ENCODE assay signal across 14 cellular contexts in genomic region chr13:32041429-32041828, GRCh38. TPM values are rescaled to one million over a fixed set of nuclear protein-coding genes. Genes with fewer than 3 reads are reported as not detected.
A peak's percentile ranks its signal among the peaks of the same experiment; 100 is the strongest.
DNase-seq lines count a peak whose midpoint lies in the region; ATAC-seq, FAIRE-seq and TF ChIP-seq lines count a peak whose summit lies in the region.
"Had no signal": no experiment of that assay in that cellular context is flagged by ENCODE, and none has a peak within 500 bp of the region (broad histone marks: within the 10 kb centered on the region; RNA-seq: fewer than 3 reads in every experiment).

No MANE protein-coding gene starts in this region.

- H3K27me3 Mint-ChIP-seq in activated T-helper 2 cell treated with anti-CD3 and anti-CD28 coated beads, Interferon-gamma antibody, Interleukin-2, Interleukin-4, amounts not matched to agents 10 μg/mL and 5 μg/mL and 100 μg/mL, durations not matched to agents 14 hours and 24 hours and 36 hours (ENCODE audit: low read depth) = no peaks in the 10 kb centered on the region

- TF ChIP-seq CTCF in HepG2 (CRISPR knock-in tag; IDR thresholded peaks at IDR 0.05) = no peak

- ATAC-seq in GM18867 (IDR thresholded peaks at IDR 0.05; ENCODE audit: unreplicated experiment) (peak; percentile 72), GM21423 (IDR thresholded peaks at IDR 0.05; ENCODE audit: unreplicated experiment) (peak; percentile 76), HG03095 (IDR thresholded peaks at IDR 0.05; ENCODE audit: unreplicated experiment) (peak; percentile 59), HepG2 (no peak)
- ATAC-seq: gastroesophageal sphincter, WTC11 had no signal

- CTCF ChIA-PET in HepG2 (lab: Yijun Ruan, JAX; ENCODE audit: low intra/inter-chr PET ratio, low total read pairs) = no interaction called here

- TF ChIP-seq EP300 in HepG2 (IDR thresholded peaks at IDR 0.05; ENCODE audit: low read depth in 2 of 2, low read length in 2 of 2) (no peak), HepG2 (CRISPR knock-in tag; IDR thresholded peaks at IDR 0.05; ENCODE audit: borderline replicate concordance) (no peak)

- DNase-seq in activated T-helper 2 cell treated with anti-CD3 and anti-CD28 coated beads, Interferon-gamma antibody, Interleukin-2, Interleukin-4, amounts not matched to agents 10 μg/mL and 5 μg/mL and 100 μg/mL, durations not matched to agents 14 hours and 24 hours and 36 hours (ENCODE audit: low spot score) = no peak
- no peak for DNase-seq in NCI-H345 treated with DMSO at 0.1 percent for 48 hours (lab: John Stamatoyannopoulos, UW; ENCODE audit: unreplicated experiment)
- no peak for DNase-seq in activated CD8-positive, alpha-beta memory T cell treated with anti-CD3 and anti-CD28 coated beads, Interleukin-2, amount 50 U/mL, for 48 hours
- no peak for DNase-seq in dedifferentiated amniotic fluid mesenchymal stem cell (ENCODE audit: extremely low spot score)
- no peak for DNase-seq in HepG2 (ENCODE audit: low spot score)
- DNase-seq: activated naive CD4-positive, alpha-beta T cell treated with anti-CD3 and anti-CD28 coated beads, Interleukin-2, amount 50 U/mL, for 16 hours; Caco-2; NCI-H2107 had no signal

- intact Hi-C loops in activated T-helper 2 cell treated with anti-CD3 and anti-CD28 coated beads, Interferon-gamma antibody, Interleukin-2, Interleukin-4, amounts not matched to agents 10 μg/mL and 5 μg/mL and 100 μg/mL, durations not matched to agents 14 hours and 24 hours and 36 hours (cut with micrococcal nuclease) = no loop called here
- intact Hi-C loops in HepG2 (cut with micrococcal nuclease; ENCODE audit: unreplicated experiment) = no loop called here

- FAIRE-seq in HepG2 (lab: Jason Lieb, UNC) = no peak
- FAIRE-seq: RCC 7860 had no signal

- H3K27ac Mint-ChIP-seq in activated T-helper 2 cell treated with anti-CD3 and anti-CD28 coated beads, Interferon-gamma antibody, Interleukin-2, Interleukin-4, amounts not matched to agents 10 μg/mL and 5 μg/mL and 100 μg/mL, durations not matched to agents 14 hours and 24 hours and 36 hours = peak overlapping the region; percentile 8
- H3K27ac Mint-ChIP-seq: WTC11 had no signal

- H3K36me3 ChIP-seq in HepG2 (replicated peaks in 1 of 2; ENCODE audit: control insufficient read depth in 1 of 2, insufficient read depth in 2 of 2, low read length in 2 of 2) = peaks cover 7 to 10% of the 10 kb centered on the region in 2 experiments; a peak in 4 of 5 replicates
- H3K36me3 ChIP-seq: gastroesophageal sphincter had no signal

- H3K9ac ChIP-seq in HepG2 (ENCODE audit: insufficient read depth, low read depth, low read length) = no peak overlapping the region

- POLR2A ChIA-PET in HepG2 (lab: Yijun Ruan, JAX) = interaction anchor here (1.9 to 2.3 kb wide), 2 partner anchors 10 to 18 kb away, joined by 6 to 7 read pairs; partner anchors contain the start of gene FRY

- H2AFZ ChIP-seq in HepG2 (ENCODE audit: low read length) = no peak overlapping the region

- H3K9me3 ChIP-seq in HepG2 (ENCODE audit: low read length) = no peaks in the 10 kb centered on the region
- H3K9me3 ChIP-seq: Caco-2, gastroesophageal sphincter had no signal

- TF ChIP-seq POLR2A in HepG2 (IDR thresholded peaks at IDR 0.05; ENCODE audit: insufficient read depth in 1 of 2, low read depth in 2 of 2, low read length in 2 of 2) = no peak

- no peak overlapping the region for H3K4me3 ChIP-seq in HepG2 (replicated peaks in 1 of 3; ENCODE audit: insufficient read depth in 1 of 3, low read depth in 2 of 3, low read length in 3 of 3)
- H3K4me3 ChIP-seq: gastroesophageal sphincter had no signal

- no peak overlapping the region for H3K27ac ChIP-seq in HepG2 (ENCODE audit: extremely low read length, insufficient read depth, low read length)
- H3K27ac ChIP-seq: gastroesophageal sphincter had no signal

- H3K9me3 Mint-ChIP-seq in activated T-helper 2 cell treated with anti-CD3 and anti-CD28 coated beads, Interferon-gamma antibody, Interleukin-2, Interleukin-4, amounts not matched to agents 10 μg/mL and 5 μg/mL and 100 μg/mL, durations not matched to agents 14 hours and 24 hours and 36 hours = peaks cover 7% of the 10 kb centered on the region
- H3K9me3 Mint-ChIP-seq: WTC11 had no signal

- H4K20me1 ChIP-seq in HepG2 (ENCODE audit: insufficient read depth, low read length) = no peaks in the 10 kb centered on the region

- peaks cover 70% of the 10 kb centered on the region for H3K4me1 ChIP-seq in HepG2 (ENCODE audit: insufficient read depth, low read length)

- H3K4me2 ChIP-seq in HepG2 (ENCODE audit: low read depth, low read length) = no peak overlapping the region

- H3K27me3 ChIP-seq in HepG2 (ENCODE audit: control insufficient read depth in 1 of 2, insufficient read depth in 2 of 2, low read length in 2 of 2) = no peaks in the 10 kb centered on the region
- H3K27me3 ChIP-seq: gastroesophageal sphincter had no signal

- in situ Hi-C loops in HepG2 (cut with HindIII; ENCODE audit: extremely low pct_ligation_motif_present, low pct_unique_long_range_greater_than_20kb) = loop anchor here (25.0 kb wide), 2 partner anchors 96 to 396 kb away; partner anchors contain the start of gene N4BP2L1

- 96% methylated on average over 5 of the region's 5 CpGs for WGBS in HepG2 (ENCODE audit: low lambda C conversion rate)

- BruUV-seq in HepG2 (replicated peaks; lab: Mats Ljungman, UMichigan) = no TSS peak

- no peak overlapping the region for H3K4me3 Mint-ChIP-seq in activated T-helper 2 cell treated with anti-CD3 and anti-CD28 coated beads, Interferon-gamma antibody, Interleukin-2, Interleukin-4, amounts not matched to agents 10 μg/mL and 5 μg/mL and 100 μg/mL, durations not matched to agents 14 hours and 24 hours and 36 hours (ENCODE audit: low read depth)
- H3K4me3 Mint-ChIP-seq: WTC11 had no signal

- no peak for TF ChIP-seq RAD21 in HepG2 (CRISPR knock-in tag; IDR thresholded peaks at IDR 0.05)

- peaks cover 39% of the 10 kb centered on the region for H3K36me3 Mint-ChIP-seq in activated T-helper 2 cell treated with anti-CD3 and anti-CD28 coated beads, Interferon-gamma antibody, Interleukin-2, Interleukin-4, amounts not matched to agents 10 μg/mL and 5 μg/mL and 100 μg/mL, durations not matched to agents 14 hours and 24 hours and 36 hours (ENCODE audit: low read depth)
- H3K36me3 Mint-ChIP-seq: WTC11 had no signal

- H3K4me1 Mint-ChIP-seq in activated T-helper 2 cell treated with anti-CD3 and anti-CD28 coated beads, Interferon-gamma antibody, Interleukin-2, Interleukin-4, amounts not matched to agents 10 μg/mL and 5 μg/mL and 100 μg/mL, durations not matched to agents 14 hours and 24 hours and 36 hours (ENCODE audit: low read depth) = peaks cover 82% of the 10 kb centered on the region

- H3K79me2 ChIP-seq in HepG2 (ENCODE audit: insufficient read depth, low read length) = peaks cover 6% of the 10 kb centered on the region

TF ChIP-seq in HepG2, 621 proteins besides CTCF, POLR2A, EP300 and RAD21 (continues in another document):
- no peak for TF ChIP-seq ZNF362 (CRISPR knock-in tag; IDR thresholded peaks at IDR 0.05; ENCODE audit: borderline replicate concordance)

RNA-seq across cellular contexts. Expression of gene FRY, which starts 9.9 kb away (rescaled TPM):
- total RNA-seq in activated T-helper 2 cell treated with anti-CD3 and anti-CD28 coated beads, Interferon-gamma antibody, Interleukin-2, Interleukin-4, amounts not matched to agents 10 μg/mL and 5 μg/mL and 100 μg/mL, durations not matched to agents 14 hours and 24 hours and 36 hours = 3.7 and 7.4 TPM in 2 replicates
- 8.2 and 14.8 TPM in 2 replicates for total RNA-seq in HepG2 (2016; rRNA removed; fragmentation: Illumina TruSeq; extraction: Trizol)
- 0.79 and 2.0 TPM in 2 replicates for total RNA-seq in HepG2 (2016; cell fraction: cytosol; rRNA removed; fragmentation: Illumina TruSeq; extraction: Trizol; ENCODE audit: low read depth)
- 8.5 and 12.8 TPM in 2 replicates for total RNA-seq in HepG2 (2016; cell fraction: insoluble cytoplasmic fraction; rRNA removed; fragmentation: Illumina TruSeq; extraction: Trizol)
- total RNA-seq in HepG2 (2016; cell fraction: membrane; rRNA removed; fragmentation: Illumina TruSeq; extraction: Trizol) = 3.9 and 4.5 TPM in 2 replicates
- total RNA-seq in HepG2 (2016; cell fraction: nucleus; rRNA removed; fragmentation: Illumina TruSeq; extraction: Trizol) = 17.8 and 23.0 TPM in 2 replicates
- polyA plus RNA-seq in HepG2 (2011; rRNA removed) = 13.1 and 14.6 TPM in 2 replicates
- 9.9 and 10.4 TPM in 2 replicates for polyA plus RNA-seq in HepG2 (2011; cell fraction: cytosol; rRNA removed)
- 29.4 and 34.8 TPM in 2 replicates for polyA plus RNA-seq in HepG2 (2011; cell fraction: nucleus; rRNA removed)
- 9.7 and 12.6 TPM in 2 replicates for polyA plus RNA-seq in HepG2 (2012)
- polyA plus RNA-seq in HepG2 (2016; cell fraction: cytosol; fragmentation: Illumina TruSeq; extraction: Trizol; ENCODE audit: low read depth) = 0.15 and 0.58 TPM in 2 replicates
- 5.1 and 9.9 TPM in 2 replicates for polyA plus RNA-seq in HepG2 (2016; cell fraction: insoluble cytoplasmic fraction; fragmentation: Illumina TruSeq; extraction: Trizol; ENCODE audit: low read depth)
- polyA plus RNA-seq in HepG2 (2016; cell fraction: membrane; fragmentation: Illumina TruSeq; extraction: Trizol; ENCODE audit: low read depth) = 0.74 and 1.2 TPM in 2 replicates
- 12.9 and 13.2 TPM in 2 replicates for polyA plus RNA-seq in HepG2 (2016; cell fraction: nucleus; fragmentation: Illumina TruSeq; extraction: Trizol; ENCODE audit: insufficient read depth, low read depth)
- polyA minus RNA-seq in HepG2 (2011; rRNA and poly(A)+ RNA removed; ENCODE audit: low replicate concordance) = 0.94 and 34.8 TPM in 2 replicates
- polyA minus RNA-seq in HepG2 (2011; cell fraction: cytosol; rRNA and poly(A)+ RNA removed) = 19.9 and 22.5 TPM in 2 replicates
- 96.2 and 115 TPM in 2 replicates for polyA minus RNA-seq in HepG2 (2011; cell fraction: nucleus; rRNA and poly(A)+ RNA removed)
